1 cellular context compared by ENCODE assay signal in genomic region chr10:70573599-70574506, GRCh38.
TF ChIP-seq lines count a peak whose summit lies in the region.

No MANE protein-coding gene starts in this region.

TF ChIP-seq in K562, 482 proteins besides CTCF, POLR2A, EP300 and RAD21:
- TF ChIP-seq ZNF263 (CRISPR knock-in tag; IDR thresholded peaks at IDR 0.05; ENCODE audit: borderline replicate concordance) = peak; percentile 33; the same call in 1 of the 2 replicates
- TF ChIP-seq PBX2 (CRISPR knock-in tag; IDR thresholded peaks at IDR 0.05; ENCODE audit: low read depth) = no peak
- peak; percentile 61 for TF ChIP-seq PBX2 (tag; conservative IDR thresholded peaks at IDR 0.05; ENCODE audit: low read depth)
- no peak for TF ChIP-seq CREM (IDR thresholded peaks at IDR 0.05; ENCODE audit: low read depth)
- TF ChIP-seq L3MBTL2 (IDR thresholded peaks at IDR 0.05) = peak; percentile 27; the same call in 1 of the 2 replicates
- peak; percentile 27; the same call in 1 of the 2 replicates for TF ChIP-seq ZNF395 (CRISPR knock-in tag; IDR thresholded peaks at IDR 0.05)
- peak; percentile 80 for TF ChIP-seq PKNOX1 (IDR thresholded peaks at IDR 0.05)
- TF ChIP-seq ZFX (CRISPR knock-in tag; IDR thresholded peaks at IDR 0.05) = peak; percentile 74
- TF ChIP-seq ZNF639 (CRISPR knock-in tag; conservative IDR thresholded peaks at IDR 0.05 in 1 of 2, IDR thresholded peaks at IDR 0.05 in 1 of 2) = 0 out of 4 replicates have a peak, but pooled peaks of 1 of the 2 experiments have one; percentile 18
- TF ChIP-seq MEIS2 (IDR thresholded peaks at IDR 0.05; ENCODE audit: partially characterized antibody) = peak; percentile 66
- TF ChIP-seq FOXK1 (CRISPR knock-in tag; IDR thresholded peaks at IDR 0.05; ENCODE audit: borderline replicate concordance) = peak; percentile 62; the same call in 1 of the 2 replicates
- 0 out of 2 replicates have a peak, but pooled peaks have one; percentile 10 for TF ChIP-seq SMARCE1 (IDR thresholded peaks at IDR 0.05)
- TF ChIP-seq NR2F6 (CRISPR knock-in tag; IDR thresholded peaks at IDR 0.05) = no peak
- TF ChIP-seq PHF21A (IDR thresholded peaks at IDR 0.05; ENCODE audit: borderline replicate concordance, low read depth) = no peak
- TF ChIP-seq SP1 (CRISPR knock-in tag; IDR thresholded peaks at IDR 0.05) = no peak
- no peak for TF ChIP-seq POLR2H (tag; IDR thresholded peaks at IDR 0.05; ENCODE audit: low read depth)
- no peak for TF ChIP-seq ZNF347 (CRISPR knock-in tag; IDR thresholded peaks at IDR 0.05; ENCODE audit: low read depth)
